ENCODE assay signal across 1 cellular context in genomic region chr11:111539426-111540113, GRCh38.
TF ChIP-seq lines count a peak whose summit lies in the region.

No MANE protein-coding gene starts in this region.

TF ChIP-seq in GM23338, 12 proteins besides CTCF, POLR2A, EP300 and RAD21 (continued from another document):
- no peak for TF ChIP-seq ZNF462 (CRISPR knock-in tag; IDR thresholded peaks at IDR 0.05)
- no peak for TF ChIP-seq CREB1 (CRISPR knock-in tag; IDR thresholded peaks at IDR 0.05; ENCODE audit: low read depth)
